ENCODE assay signal across 8 cellular contexts in genomic region chr1:204077979-204078696, GRCh38. TPM values are rescaled to one million over a fixed set of nuclear protein-coding genes. Genes with fewer than 3 reads are reported as not detected.
DNase-seq lines count a peak whose midpoint lies in the region; ATAC-seq and TF ChIP-seq lines count a peak whose summit lies in the region.

No MANE protein-coding gene starts in this region.

- no peak for TF ChIP-seq CTCF in PC-3 (conservative IDR thresholded peaks at IDR 0.05; ENCODE audit: low read depth, low read length)

- DNase-seq in ELF-1 (ENCODE audit: low read depth, low spot score) (peak; percentile 71), NCI-H526 (lab: John Stamatoyannopoulos, UW) (peak; percentile 83 to 92), nucleus accumbens (lab: John Stamatoyannopoulos, UW) (peak in 29 of 56 donors; percentile 12 to 68 (median 39)), PC-3 (no peak), NCI-H1694 treated with DMSO at 0.1 percent for 48 hours (lab: John Stamatoyannopoulos, UW) (no peak)
- DNase-seq in activated naive CD4-positive, alpha-beta T cell treated with Interleukin-2 at 50 U/mL for 16 hours, result no peak
- no peak for DNase-seq in activated CD4-positive, alpha-beta T cell treated with anti-CD3 and anti-CD28 coated beads, Interleukin-2, amount 10 ng/mL, durations not matched to agents 7 days and 5 days

- H3K27ac Mint-ChIP-seq in activated CD4-positive, alpha-beta T cell treated with anti-CD3 and anti-CD28 coated beads, Interleukin-2, amount 10 ng/mL, durations not matched to agents 7 days and 5 days, result no peak overlapping the region

- no peaks in the 10 kb centered on the region for H3K27me3 ChIP-seq in esophagus (ENCODE audit: control insufficient read depth in 1 of 2, insufficient read depth in 2 of 2, low read length in 2 of 2)
- H3K27me3 ChIP-seq in PC-3 (ENCODE audit: low read length), result no peaks in the 10 kb centered on the region

- no peak overlapping the region for H2AFZ ChIP-seq in PC-3 (ENCODE audit: low read length)

- POLR2A ChIA-PET in activated CD4-positive, alpha-beta T cell treated with anti-CD3 and anti-CD28 coated beads, Interleukin-2, amount 10 ng/mL, durations not matched to agents 7 days and 5 days (lab: Charles Lee), result no interaction called here
- POLR2A ChIA-PET in PC-3 (lab: Charles Lee; ENCODE audit: unreplicated experiment), result no interaction called here

- no peaks in the 10 kb centered on the region for H3K9me3 Mint-ChIP-seq in activated CD4-positive, alpha-beta T cell treated with anti-CD3 and anti-CD28 coated beads, Interleukin-2, amount 10 ng/mL, durations not matched to agents 7 days and 5 days

- H3K36me3 ChIP-seq in esophagus (ENCODE audit: control insufficient read depth in 2 of 2, insufficient read depth in 2 of 2, low read length in 1 of 2), result no peaks in the 10 kb centered on the region
- H3K36me3 ChIP-seq in PC-3 (ENCODE audit: low read depth, low read length), result no peaks in the 10 kb centered on the region; the same call in 1 of the 2 replicates

- intact Hi-C loops in PC-3 (cut with micrococcal nuclease), result no loop called here

- H3F3A ChIP-seq in PC-3 (ENCODE audit: low read length, unreplicated experiment), result no peaks in the 10 kb centered on the region

- H3K4me3 Mint-ChIP-seq in activated CD4-positive, alpha-beta T cell treated with anti-CD3 and anti-CD28 coated beads, Interleukin-2, amount 10 ng/mL, durations not matched to agents 7 days and 5 days, result no peak overlapping the region

- CTCF ChIA-PET in activated CD4-positive, alpha-beta T cell treated with anti-CD3 and anti-CD28 coated beads, Interleukin-2, amount 10 ng/mL, durations not matched to agents 7 days and 5 days (lab: Charles Lee), result interaction anchor here (1.2 kb wide), 1 partner anchor 207 kb away, joined by 3 read pairs; no protein-coding TSS in a partner anchor
- CTCF ChIA-PET in PC-3 (lab: Charles Lee), result no interaction called here

- WGBS in esophagus, 2 donors, result 41 to 49% methylated on average over 17 of the region's 17 CpGs

- peaks cover 21% of the 10 kb centered on the region for H3K4me1 Mint-ChIP-seq in activated CD4-positive, alpha-beta T cell treated with anti-CD3 and anti-CD28 coated beads, Interleukin-2, amount 10 ng/mL, durations not matched to agents 7 days and 5 days

- peaks cover 38% of the 10 kb centered on the region for H4K20me1 ChIP-seq in PC-3 (ENCODE audit: low read length)

- H3K9me3 ChIP-seq in esophagus (ENCODE audit: control insufficient read depth in 2 of 2, insufficient read depth in 1 of 2, low read depth in 1 of 2, low read length in 1 of 2), result no peaks in the 10 kb centered on the region
- no peaks in the 10 kb centered on the region for H3K9me3 ChIP-seq in PC-3 (ENCODE audit: low read length)

- no TSS peak for BruUV-seq in PC-3 (replicated peaks; lab: Mats Ljungman, UMichigan)

- no peaks in the 10 kb centered on the region for H3K36me3 Mint-ChIP-seq in activated CD4-positive, alpha-beta T cell treated with anti-CD3 and anti-CD28 coated beads, Interleukin-2, amount 10 ng/mL, durations not matched to agents 7 days and 5 days (ENCODE audit: low read depth)

- H3K4me2 ChIP-seq in PC-3 (ENCODE audit: low read length), result no peak overlapping the region

- no peaks in the 10 kb centered on the region for H3K9me2 ChIP-seq in PC-3 (replicated peaks; ENCODE audit: low read length)

- H3K4me1 ChIP-seq in esophagus (ENCODE audit: control insufficient read depth in 2 of 2, insufficient read depth in 2 of 2, low read length in 1 of 2) (peaks cover 9 to 29% of the 10 kb centered on the region in 2 donors), PC-3 (ENCODE audit: insufficient read depth, low read length) (peaks cover 61% of the 10 kb centered on the region)

- no peak for ATAC-seq in PC-3

- H3K27me3 Mint-ChIP-seq in activated CD4-positive, alpha-beta T cell treated with anti-CD3 and anti-CD28 coated beads, Interleukin-2, amount 10 ng/mL, durations not matched to agents 7 days and 5 days, result peaks cover 44% of the 10 kb centered on the region

- H3K4me3 ChIP-seq in esophagus (ENCODE audit: low read depth in 1 of 2, low read length in 2 of 2) (no peak overlapping the region), PC-3 (ENCODE audit: low read length) (no peak overlapping the region)

- peak overlapping the region; percentile 87 to 88 for H3K27ac ChIP-seq in esophagus (ENCODE audit: low read depth in 2 of 2, low read length in 1 of 2)
- H3K27ac ChIP-seq in PC-3 (ENCODE audit: low read length), result no peak overlapping the region

- no peak overlapping the region for H3K9ac ChIP-seq in PC-3 (ENCODE audit: low read length)

- H3K79me2 ChIP-seq in PC-3 (ENCODE audit: low read length), result peaks cover 100% of the 10 kb centered on the region

RNA-seq across cellular contexts. Expression of gene SOX13, which starts 5.2 kb away (rescaled TPM):
- 10 to 100 TPM in 1 of 2 donors, 1 to 10 TPM in 1; 6.9 to 10.4 TPM for polyA plus RNA-seq in esophagus
- 1 to 10 TPM in 1 of 2 experiments, under 1 TPM in 1; 0.60 to 1.3 TPM for total RNA-seq in activated CD4-positive, alpha-beta T cell treated with anti-CD3 and anti-CD28 coated beads, Interleukin-2, amount 10 ng/mL, durations not matched to agents 7 days and 5 days
- total RNA-seq in PC-3 (2014; rRNA removed), result 81.9 and 93.1 TPM in 2 replicates

Comparison
In these comparisons a context has a peak if more than half of its experiments do, and no peak if none do; other contexts are left out.
1. DNase-seq: peak in ELF-1 (single experiment), NCI-H526 (2 of 2) and nucleus accumbens (29 of 56); none in activated naive CD4-positive, alpha-beta T cell treated with Interleukin-2 at 50 U/mL for 16 hours (single experiment), activated CD4-positive, alpha-beta T cell treated with anti-CD3 and anti-CD28 coated beads, Interleukin-2, amount 10 ng/mL, durations not matched to agents 7 days and 5 days (single experiment), PC-3 (single experiment) and NCI-H1694 treated with DMSO at 0.1 percent for 48 hours (single experiment).
2. RNA of gene SOX13, which starts 5.2 kb away (total RNA-seq): 81.9 to 93.1 TPM in PC-3; 0.60 to 1.3 TPM in activated CD4-positive, alpha-beta T cell treated with anti-CD3 and anti-CD28 coated beads, Interleukin-2, amount 10 ng/mL, durations not matched to agents 7 days and 5 days; every median in the first group is over 10 times any median in the second.